8 cellular contexts compared by ENCODE assay signal in the genomic region with DNA sequence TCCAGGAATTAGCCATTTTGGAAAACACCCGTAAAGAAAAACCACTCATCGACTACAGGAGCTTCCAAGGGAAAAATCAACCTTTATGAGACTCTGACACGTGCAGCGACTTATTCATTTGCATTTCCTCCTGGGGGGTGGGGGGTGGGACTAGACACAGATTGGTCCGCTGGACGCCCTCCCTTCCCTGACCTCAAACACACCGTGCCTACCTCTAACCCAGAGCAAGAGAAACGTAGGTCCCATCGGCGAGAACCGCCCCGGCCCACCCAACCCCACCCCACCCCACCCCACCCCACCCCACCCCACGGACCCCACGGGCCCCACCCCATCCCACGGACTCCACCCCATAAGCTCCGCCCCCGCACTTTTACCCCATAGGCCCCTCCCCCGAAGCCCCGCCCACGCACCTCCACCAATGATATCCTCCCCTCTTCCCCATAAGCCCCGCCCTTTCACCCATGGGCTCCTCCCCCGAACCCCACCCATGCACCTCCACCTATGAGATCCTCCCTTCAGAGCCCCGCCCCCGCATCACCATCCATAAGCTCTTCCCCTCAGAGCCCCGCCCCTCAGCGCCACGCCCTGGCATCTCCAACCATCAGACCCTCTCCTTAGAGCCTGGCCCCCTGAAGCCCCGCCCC. TPM values are rescaled to one million over a fixed set of nuclear protein-coding genes. Genes with fewer than 3 reads are reported as not detected.
DNase-seq lines count a peak whose midpoint lies in the region; ATAC-seq and TF ChIP-seq lines count a peak whose summit lies in the region.

No MANE protein-coding gene starts in this region.

- ATAC-seq in central memory CD8-positive, alpha-beta T cell (replicated peaks; ENCODE audit: extremely low read depth, poor library complexity, severe bottlenecking), result no peak
- no peak for ATAC-seq in natural killer cell treated with Interleukin-12 subunit alpha and Interleukin-12 subunit beta and Interleukin-15 and Interleukin-18, amount 100 ng/mL, for 72 hours
- ATAC-seq in HG02938 (IDR thresholded peaks at IDR 0.05; ENCODE audit: unreplicated experiment), result no peak

- H3K4me1 Mint-ChIP-seq in HFFc6 (ENCODE audit: low read depth), result no peaks in the 10 kb centered on the region
- H3K4me1 Mint-ChIP-seq in central memory CD8-positive, alpha-beta T cell, result peaks cover 16% of the 10 kb centered on the region
- H3K4me1 Mint-ChIP-seq in natural killer cell treated with Interleukin-12 subunit alpha and Interleukin-12 subunit beta and Interleukin-15 and Interleukin-18, amount 100 ng/mL, for 72 hours (ENCODE audit: low read depth in 2 of 2), result peaks cover 5 to 8% of the 10 kb centered on the region in 2 donors

- CTCF ChIA-PET in AG04450 (lab: Charles Lee), result no interaction called here

- peak overlapping the region; percentile 70 for H3K4me3 ChIP-seq in AG04450 (ENCODE audit: low read depth, low read length)

- POLR2A ChIA-PET in AG04450 (lab: Yijun Ruan, JAX), result no interaction called here

- peaks cover 5% of the 10 kb centered on the region; the same call in 1 of the 2 replicates for H3K9me3 ChIP-seq in AG04450 (ENCODE audit: control insufficient read depth, insufficient read depth, low read length)

- no peak overlapping the region for H3K27ac ChIP-seq in AG04450 (ENCODE audit: low read depth, low read length)

- H3K36me3 Mint-ChIP-seq in HFFc6 (ENCODE audit: low read depth), result peaks cover 13% of the 10 kb centered on the region
- H3K36me3 Mint-ChIP-seq in central memory CD8-positive, alpha-beta T cell (ENCODE audit: insufficient read depth), result peaks cover 19% of the 10 kb centered on the region
- peaks cover 5% of the 10 kb centered on the region for H3K36me3 Mint-ChIP-seq in natural killer cell treated with Interleukin-12 subunit alpha and Interleukin-12 subunit beta and Interleukin-15 and Interleukin-18, amount 100 ng/mL, for 72 hours

- H3K27me3 ChIP-seq in AG04450 (ENCODE audit: control insufficient read depth, insufficient read depth, low read length), result no peaks in the 10 kb centered on the region

- TF ChIP-seq CTCF in AG04450 (IDR thresholded peaks at IDR 0.05; ENCODE audit: low read depth, low read length) (no peak), HFFc6 (IDR thresholded peaks at IDR 0.05) (no peak)

- H3K9me3 Mint-ChIP-seq in HFFc6, result peaks cover 6% of the 10 kb centered on the region; the same call in 1 of the 2 replicates
- no peaks in the 10 kb centered on the region for H3K9me3 Mint-ChIP-seq in central memory CD8-positive, alpha-beta T cell
- H3K9me3 Mint-ChIP-seq in natural killer cell treated with Interleukin-12 subunit alpha and Interleukin-12 subunit beta and Interleukin-15 and Interleukin-18, amount 100 ng/mL, for 72 hours, result no peaks in the 10 kb centered on the region

- peaks cover 5% of the 10 kb centered on the region for H3K27me3 Mint-ChIP-seq in HFFc6 (ENCODE audit: insufficient read depth)
- no peaks in the 10 kb centered on the region for H3K27me3 Mint-ChIP-seq in central memory CD8-positive, alpha-beta T cell
- no peaks in the 10 kb centered on the region for H3K27me3 Mint-ChIP-seq in natural killer cell treated with Interleukin-12 subunit alpha and Interleukin-12 subunit beta and Interleukin-15 and Interleukin-18, amount 100 ng/mL, for 72 hours

- peak; percentile 21 for DNase-seq in AG04450 (ENCODE audit: low read depth, low spot score)
- no peak for DNase-seq in HFFc6
- DNase-seq in central memory CD8-positive, alpha-beta T cell (ENCODE audit: low spot score in 2 of 2), result no peak
- DNase-seq in natural killer cell treated with Interleukin-12 subunit alpha and Interleukin-12 subunit beta and Interleukin-15 and Interleukin-18, amount 100 ng/mL, for 72 hours (ENCODE audit: low spot score), result no peak
- no peak for DNase-seq in HuH-7.5 (ENCODE audit: low spot score)
- DNase-seq in RPMI8226, result no peak
- no peak for DNase-seq in T1000 (lab: John Stamatoyannopoulos, UW)

- peak overlapping the region; percentile 94 for H3K4me3 Mint-ChIP-seq in HFFc6
- H3K4me3 Mint-ChIP-seq in central memory CD8-positive, alpha-beta T cell, result peak overlapping the region; percentile 78
- peak overlapping the region; percentile 86 for H3K4me3 Mint-ChIP-seq in natural killer cell treated with Interleukin-12 subunit alpha and Interleukin-12 subunit beta and Interleukin-15 and Interleukin-18, amount 100 ng/mL, for 72 hours

- peak overlapping the region; percentile 98 for H3K27ac Mint-ChIP-seq in HFFc6
- peak overlapping the region; percentile 95 for H3K27ac Mint-ChIP-seq in central memory CD8-positive, alpha-beta T cell (ENCODE audit: low read depth)
- H3K27ac Mint-ChIP-seq in natural killer cell treated with Interleukin-12 subunit alpha and Interleukin-12 subunit beta and Interleukin-15 and Interleukin-18, amount 100 ng/mL, for 72 hours, result peak overlapping the region; percentile 83 to 84

RNA-seq across cellular contexts. Expression of gene GTPBP6, which starts 1.1 kb away (rescaled TPM):
- polyA plus RNA-seq in AG04450 (2011; rRNA removed), result 15.5 and 20.4 TPM in 2 replicates
- 6.5 and 9.2 TPM in 2 replicates for polyA minus RNA-seq in AG04450 (2011; rRNA and poly(A)+ RNA removed)
- 10 to 100 TPM; 35.1 to 40.2 (median 37.4) TPM for total RNA-seq in HFFc6 (2021; fragmentation: NEBNext Ultra II Directional; extraction: Animal tissue kit (Norgen Biotek cat#: 25700))
- 10 to 100 TPM; 45.8 to 69.6 TPM for total RNA-seq in natural killer cell treated with Interleukin-12 subunit alpha and Interleukin-12 subunit beta and Interleukin-15 and Interleukin-18, amount 100 ng/mL, for 72 hours

RNA-seq across cellular contexts. Expression of gene PLCXD1, which starts 36.4 kb away (rescaled TPM):
- polyA plus RNA-seq in AG04450 (2011; rRNA removed), result 9.0 and 11.8 TPM in 2 replicates
- 18.1 and 21.1 TPM in 2 replicates for polyA minus RNA-seq in AG04450 (2011; rRNA and poly(A)+ RNA removed)
- 10 to 100 TPM; 23.4 to 30.6 (median 25.0) TPM for total RNA-seq in HFFc6 (2021; fragmentation: NEBNext Ultra II Directional; extraction: Animal tissue kit (Norgen Biotek cat#: 25700))
- 10 to 100 TPM; 18.3 to 61.7 TPM for total RNA-seq in natural killer cell treated with Interleukin-12 subunit alpha and Interleukin-12 subunit beta and Interleukin-15 and Interleukin-18, amount 100 ng/mL, for 72 hours
